1 cellular context compared by ENCODE assay signal in genomic region chr16:66399930-66400329, GRCh38.
TF ChIP-seq lines count a peak whose summit lies in the region.

No MANE protein-coding gene starts in this region.

TF ChIP-seq in endothelial cell of umbilical vein, 7 proteins besides CTCF, POLR2A, EP300 and RAD21:
- TF ChIP-seq MYC (IDR thresholded peaks at IDR 0.05; ENCODE audit: low read depth, low read length) (no peak), GATA2 (IDR thresholded peaks at IDR 0.05; ENCODE audit: insufficient read depth, insufficient read length, low read depth, low read length) (no peak), FOS (IDR thresholded peaks at IDR 0.05; ENCODE audit: borderline replicate concordance, insufficient read depth, low read length) (no peak), EZH2 (IDR thresholded peaks at IDR 0.05; ENCODE audit: borderline replicate concordance, low read depth, low read length, severe bottlenecking) (no peak), JUN (IDR thresholded peaks at IDR 0.05; ENCODE audit: borderline replicate concordance, insufficient read depth, insufficient read length, low read depth) (no peak), POLR2AphosphoS5 (IDR thresholded peaks at IDR 0.05; ENCODE audit: insufficient read depth, low read depth, low read length) (no peak), MAX (IDR thresholded peaks at IDR 0.05; ENCODE audit: insufficient read depth, insufficient read length) (no peak)
